Comparison of ENCODE assay signal across 19 cellular contexts in genomic region chr2:109607766-109608165, GRCh38. TPM values are rescaled to one million over a fixed set of nuclear protein-coding genes. Genes with fewer than 3 reads are reported as not detected.
DNase-seq lines count a peak whose midpoint lies in the region; ATAC-seq, FAIRE-seq and TF ChIP-seq lines count a peak whose summit lies in the region.
"Had no signal": no experiment of that assay in that cellular context is flagged by ENCODE, and none has a peak within 500 bp of the region (broad histone marks: within the 10 kb centered on the region; RNA-seq: fewer than 3 reads in every experiment).

No MANE protein-coding gene starts in this region.

- H3K27me3 ChIP-seq in HepG2 (ENCODE audit: control insufficient read depth in 1 of 2, insufficient read depth in 2 of 2, low read length in 2 of 2) (no peaks in the 10 kb centered on the region), right lobe of liver (no peaks in the 10 kb centered on the region), astrocyte (ENCODE audit: insufficient read depth, low read length) (no peaks in the 10 kb centered on the region), suprapubic skin (no peaks in the 10 kb centered on the region), vagina (no peaks in the 10 kb centered on the region)

- H3K4me3 ChIP-seq in HepG2 (replicated peaks in 1 of 3; ENCODE audit: insufficient read depth in 1 of 3, low read depth in 2 of 3, low read length in 3 of 3) (no peak overlapping the region), right lobe of liver (no peak overlapping the region), astrocyte (ENCODE audit: insufficient read depth, low read depth, low read length) (no peak overlapping the region), foreskin fibroblast (ENCODE audit: low read depth in 1 of 2, low read length in 2 of 2) (no peak overlapping the region), suprapubic skin (no peak overlapping the region), vagina (no peak overlapping the region)
- H3K4me3 ChIP-seq: dorsolateral prefrontal cortex had no signal

- peaks cover 47% of the 10 kb centered on the region for H3K4me1 Mint-ChIP-seq in astrocyte (ENCODE audit: low read depth, unreplicated experiment)

- H3K36me3 ChIP-seq in HepG2 (replicated peaks in 1 of 2; ENCODE audit: control insufficient read depth in 1 of 2, insufficient read depth in 2 of 2, low read length in 2 of 2) (peaks cover 1 to 2% of the 10 kb centered on the region in 2 experiments; a peak in 3 of 5 replicates), right lobe of liver (no peaks in the 10 kb centered on the region), astrocyte (ENCODE audit: insufficient read depth, low read length) (no peaks in the 10 kb centered on the region), suprapubic skin (no peaks in the 10 kb centered on the region), vagina (no peaks in the 10 kb centered on the region)

- no peak overlapping the region for H2AFZ ChIP-seq in HepG2 (ENCODE audit: low read length)
- H2AFZ ChIP-seq in astrocyte (ENCODE audit: low read depth, low read length): no peak overlapping the region

- TF ChIP-seq RAD21 in HepG2 (CRISPR knock-in tag; IDR thresholded peaks at IDR 0.05): no peak

- H3K36me3 Mint-ChIP-seq in astrocyte (ENCODE audit: low read depth, unreplicated experiment): no peaks in the 10 kb centered on the region
- H3K36me3 Mint-ChIP-seq: CD4-positive, CD25-positive, alpha-beta regulatory T cell had no signal

- in situ Hi-C loops in HepG2 (cut with HindIII; ENCODE audit: extremely low pct_ligation_motif_present, low pct_unique_long_range_greater_than_20kb): no loop called here

- H3K27ac Mint-ChIP-seq in astrocyte (ENCODE audit: unreplicated experiment): peak overlapping the region; percentile 29
- H3K27ac Mint-ChIP-seq: CD4-positive, CD25-positive, alpha-beta regulatory T cell; naive thymus-derived CD4-positive, alpha-beta T cell had no signal

- H3K79me2 ChIP-seq in HepG2 (ENCODE audit: insufficient read depth, low read length) (peaks cover 91% of the 10 kb centered on the region), astrocyte (ENCODE audit: insufficient read depth, low read length) (peaks cover 94% of the 10 kb centered on the region)

- 0 out of 2 replicates have a peak overlapping the region, but pooled peaks have one; percentile 24 for H3K4me2 ChIP-seq in HepG2 (ENCODE audit: low read depth, low read length)
- peak overlapping the region; percentile 59 for H3K4me2 ChIP-seq in astrocyte (ENCODE audit: low read length)

- POLR2A ChIA-PET in HepG2 (lab: Yijun Ruan, JAX): interaction anchor here (1.0 kb wide), 1 partner anchor 37 kb away, joined by 5 read pairs; no protein-coding TSS in a partner anchor

- H4K20me1 ChIP-seq in HepG2 (ENCODE audit: insufficient read depth, low read length) (peaks cover 14% of the 10 kb centered on the region), astrocyte (ENCODE audit: insufficient read depth, low read length) (peaks cover 11% of the 10 kb centered on the region)

- H3K9ac ChIP-seq in HepG2 (ENCODE audit: insufficient read depth, low read depth, low read length): no peak overlapping the region
- H3K9ac ChIP-seq in astrocyte (ENCODE audit: low read length): peak overlapping the region; percentile 38

- no peaks in the 10 kb centered on the region for H3K9me3 ChIP-seq in HepG2 (ENCODE audit: low read length)
- no peaks in the 10 kb centered on the region for H3K9me3 ChIP-seq in right lobe of liver
- H3K9me3 ChIP-seq in astrocyte (ENCODE audit: insufficient read depth, low read depth, low read length): no peaks in the 10 kb centered on the region
- no peaks in the 10 kb centered on the region for H3K9me3 ChIP-seq in suprapubic skin
- no peaks in the 10 kb centered on the region for H3K9me3 ChIP-seq in vagina

- FAIRE-seq in HepG2 (lab: Jason Lieb, UNC) (no peak), astrocyte (lab: Jason Lieb, UNC) (peak; percentile 81)
- FAIRE-seq: H1 had no signal

- DNase-seq in HepG2 (ENCODE audit: low spot score): no peak
- DNase-seq in right lobe of liver: no peak
- DNase-seq in astrocyte (ENCODE audit: low read depth): peak; percentile 53
- DNase-seq in foreskin fibroblast: peak; percentile 24 to 59
- no peak for DNase-seq in NK-92 (lab: John Stamatoyannopoulos, UW; ENCODE audit: unreplicated experiment)
- no peak for DNase-seq in suprapubic skin (ENCODE audit: low spot score in 2 of 2)
- no peak for DNase-seq in vagina (ENCODE audit: extremely low spot score in 2 of 2)
- DNase-seq in NCI-H187 treated with DMSO at 0.1 percent for 48 hours (lab: John Stamatoyannopoulos, UW): no peak
- DNase-seq: 8988T; activated gamma-delta T cell; anterior cingulate cortex; CD4-positive, CD25-positive, alpha-beta regulatory T cell; dorsolateral prefrontal cortex; foreskin melanocyte; MV-4-11; naive thymus-derived CD4-positive, alpha-beta T cell; NCI-H526 treated with DMSO at 0.1 percent for 48 hours; T-helper 1 cell had no signal

- H3K9me3 Mint-ChIP-seq in astrocyte (ENCODE audit: unreplicated experiment): no peaks in the 10 kb centered on the region

- no peaks in the 10 kb centered on the region for H3K27me3 Mint-ChIP-seq in astrocyte (ENCODE audit: low read depth, unreplicated experiment)

- no peak for TF ChIP-seq CTCF in HepG2 (CRISPR knock-in tag; IDR thresholded peaks at IDR 0.05)
- no peak for TF ChIP-seq CTCF in right lobe of liver (IDR thresholded peaks at IDR 0.05)
- TF ChIP-seq CTCF in astrocyte (IDR thresholded peaks at IDR 0.05; ENCODE audit: insufficient read depth, low read depth, low read length): no peak
- no peak for TF ChIP-seq CTCF in foreskin fibroblast (IDR thresholded peaks at IDR 0.05; ENCODE audit: low read depth, low read length)
- no peak for TF ChIP-seq CTCF in suprapubic skin (IDR thresholded peaks at IDR 0.05)
- no peak for TF ChIP-seq CTCF in vagina (IDR thresholded peaks at IDR 0.05)

- TF ChIP-seq POLR2A in HepG2 (IDR thresholded peaks at IDR 0.05; ENCODE audit: insufficient read depth in 1 of 2, low read depth in 2 of 2, low read length in 2 of 2) (no peak), right lobe of liver (IDR thresholded peaks at IDR 0.05) (no peak), suprapubic skin (IDR thresholded peaks at IDR 0.05) (no peak), vagina (IDR thresholded peaks at IDR 0.05) (no peak)

- intact Hi-C loops in HepG2 (cut with micrococcal nuclease; ENCODE audit: unreplicated experiment): no loop called here
- intact Hi-C loops in right lobe of liver (cut with DNase I): loop anchor here in 1 of 2 donors (10.0 kb wide), 1 partner anchor 107 kb away; no protein-coding TSS in a partner anchor
- intact Hi-C loops in vagina (cut with DNase I): no loop called here

- no peak overlapping the region for H3K27ac ChIP-seq in HepG2 (ENCODE audit: extremely low read length, insufficient read depth, low read length)
- H3K27ac ChIP-seq in right lobe of liver: no peak overlapping the region
- H3K27ac ChIP-seq in astrocyte (ENCODE audit: low read depth, low read length): peak overlapping the region; percentile 68
- no peak overlapping the region for H3K27ac ChIP-seq in suprapubic skin
- no peak overlapping the region for H3K27ac ChIP-seq in vagina
- H3K27ac ChIP-seq: dorsolateral prefrontal cortex had no signal

- no peak for TF ChIP-seq EP300 in HepG2 (IDR thresholded peaks at IDR 0.05; ENCODE audit: low read depth in 2 of 2, low read length in 2 of 2)
- TF ChIP-seq EP300 in HepG2 (CRISPR knock-in tag; IDR thresholded peaks at IDR 0.05; ENCODE audit: borderline replicate concordance): no peak
- no peak for TF ChIP-seq EP300 in suprapubic skin (IDR thresholded peaks at IDR 0.05)

- H3K4me1 ChIP-seq in HepG2 (ENCODE audit: insufficient read depth, low read length) (peaks cover 56% of the 10 kb centered on the region), right lobe of liver (peaks cover 0 to 14% (median 6%) of the 10 kb centered on the region in 4 donors), astrocyte (ENCODE audit: insufficient read depth, low read length) (peaks cover 56% of the 10 kb centered on the region), suprapubic skin (peaks cover 64% of the 10 kb centered on the region), vagina (peaks cover 53% of the 10 kb centered on the region)

- BruUV-seq in HepG2 (replicated peaks; lab: Mats Ljungman, UMichigan): no TSS peak

- WGBS in HepG2 (ENCODE audit: low lambda C conversion rate): 86% methylated on average over 2 of the region's 2 CpGs
- 71% methylated on average over 2 of the region's 2 CpGs for WGBS in right lobe of liver (ENCODE audit: insufficient coverage, low coverage, low lambda C conversion rate, missing lambda C conversion rate)
- 66% methylated on average over 2 of the region's 2 CpGs for WGBS in suprapubic skin

- H3K4me3 Mint-ChIP-seq in astrocyte (ENCODE audit: unreplicated experiment): peak overlapping the region; percentile 22
- H3K4me3 Mint-ChIP-seq: CD4-positive, CD25-positive, alpha-beta regulatory T cell; naive thymus-derived CD4-positive, alpha-beta T cell had no signal

- ATAC-seq in HepG2: no peak
- no peak for ATAC-seq in right lobe of liver
- ATAC-seq: naive thymus-derived CD4-positive, alpha-beta T cell had no signal

- CTCF ChIA-PET in HepG2 (lab: Yijun Ruan, JAX; ENCODE audit: low intra/inter-chr PET ratio, low total read pairs): no interaction called here

RNA-seq across cellular contexts. Expression of gene SEPTIN10, which starts 6.0 kb away (rescaled TPM):
- total RNA-seq in HepG2 (2016; rRNA removed; fragmentation: Illumina TruSeq; extraction: Trizol) (67.5 and 99.8 TPM in 2 replicates), right lobe of liver (10 to 100 TPM; 34.6 to 52.8 (median 40.8) TPM), astrocyte (76.3 and 90.8 TPM in 2 replicates), suprapubic skin (100 to 1,000 TPM in 3 of 4 donors, 10 to 100 TPM in 1; 92.7 to 152 (median 110) TPM), vagina (107 TPM)
- total RNA-seq in HepG2 (2016; cell fraction: cytosol; rRNA removed; fragmentation: Illumina TruSeq; extraction: Trizol; ENCODE audit: low read depth): 127 and 147 TPM in 2 replicates
- total RNA-seq in HepG2 (2016; cell fraction: insoluble cytoplasmic fraction; rRNA removed; fragmentation: Illumina TruSeq; extraction: Trizol): 68.9 and 96.4 TPM in 2 replicates
- total RNA-seq in HepG2 (2016; cell fraction: membrane; rRNA removed; fragmentation: Illumina TruSeq; extraction: Trizol): 82.3 and 91.0 TPM in 2 replicates
- total RNA-seq in HepG2 (2016; cell fraction: nucleus; rRNA removed; fragmentation: Illumina TruSeq; extraction: Trizol): 59.8 and 61.0 TPM in 2 replicates
- polyA plus RNA-seq in HepG2 (2011; rRNA removed): 40.3 and 45.8 TPM in 2 replicates
- polyA plus RNA-seq in HepG2 (2011; cell fraction: cytosol; rRNA removed): 21.7 and 32.6 TPM in 2 replicates
- 33.2 and 41.7 TPM in 2 replicates for polyA plus RNA-seq in HepG2 (2011; cell fraction: nucleus; rRNA removed)
- polyA plus RNA-seq in HepG2 (2012): 73.2 and 109 TPM in 2 replicates
- 13.9 and 14.1 TPM in 2 replicates for polyA plus RNA-seq in HepG2 (2016; cell fraction: cytosol; fragmentation: Illumina TruSeq; extraction: Trizol; ENCODE audit: low read depth)
- polyA plus RNA-seq in HepG2 (2016; cell fraction: insoluble cytoplasmic fraction; fragmentation: Illumina TruSeq; extraction: Trizol; ENCODE audit: low read depth): 101 and 102 TPM in 2 replicates
- 27.0 and 27.3 TPM in 2 replicates for polyA plus RNA-seq in HepG2 (2016; cell fraction: membrane; fragmentation: Illumina TruSeq; extraction: Trizol; ENCODE audit: low read depth)
- polyA plus RNA-seq in HepG2 (2016; cell fraction: nucleus; fragmentation: Illumina TruSeq; extraction: Trizol; ENCODE audit: insufficient read depth, low read depth): 55.0 TPM in 2 replicates
- 19.0 and 33.7 TPM in 2 replicates for polyA minus RNA-seq in HepG2 (2011; rRNA and poly(A)+ RNA removed; ENCODE audit: low replicate concordance)
- polyA minus RNA-seq in HepG2 (2011; cell fraction: cytosol; rRNA and poly(A)+ RNA removed): 67.6 and 75.0 TPM in 2 replicates
- polyA minus RNA-seq in HepG2 (2011; cell fraction: nucleus; rRNA and poly(A)+ RNA removed): 90.5 and 106 TPM in 2 replicates

RNA-seq across cellular contexts. Expression of gene SOWAHC, which starts 6.4 kb away (rescaled TPM):
- total RNA-seq in HepG2 (2016; rRNA removed; fragmentation: Illumina TruSeq; extraction: Trizol) (22.5 and 24.7 TPM in 2 replicates), right lobe of liver (10 to 100 TPM; 13.0 to 55.1 (median 34.4) TPM), astrocyte (14.1 and 16.5 TPM in 2 replicates), suprapubic skin (10 to 100 TPM; 42.8 to 59.7 (median 57.1) TPM), vagina (25.5 TPM)
- 2.8 and 3.4 TPM in 2 replicates for total RNA-seq in HepG2 (2016; cell fraction: cytosol; rRNA removed; fragmentation: Illumina TruSeq; extraction: Trizol; ENCODE audit: low read depth)
- total RNA-seq in HepG2 (2016; cell fraction: insoluble cytoplasmic fraction; rRNA removed; fragmentation: Illumina TruSeq; extraction: Trizol): 23.3 TPM in 2 replicates
- total RNA-seq in HepG2 (2016; cell fraction: membrane; rRNA removed; fragmentation: Illumina TruSeq; extraction: Trizol): 18.1 and 21.3 TPM in 2 replicates
- total RNA-seq in HepG2 (2016; cell fraction: nucleus; rRNA removed; fragmentation: Illumina TruSeq; extraction: Trizol): 15.8 TPM in 2 replicates
- polyA plus RNA-seq in HepG2 (2011; rRNA removed): 21.2 and 21.4 TPM in 2 replicates
- polyA plus RNA-seq in HepG2 (2011; cell fraction: cytosol; rRNA removed): 16.7 and 19.2 TPM in 2 replicates
- 9.7 and 10.8 TPM in 2 replicates for polyA plus RNA-seq in HepG2 (2011; cell fraction: nucleus; rRNA removed)
- polyA plus RNA-seq in HepG2 (2012): 35.4 and 36.3 TPM in 2 replicates
- polyA plus RNA-seq in HepG2 (2016; cell fraction: cytosol; fragmentation: Illumina TruSeq; extraction: Trizol; ENCODE audit: low read depth): 2.6 and 2.8 TPM in 2 replicates
- 30.8 and 30.9 TPM in 2 replicates for polyA plus RNA-seq in HepG2 (2016; cell fraction: insoluble cytoplasmic fraction; fragmentation: Illumina TruSeq; extraction: Trizol; ENCODE audit: low read depth)
- polyA plus RNA-seq in HepG2 (2016; cell fraction: membrane; fragmentation: Illumina TruSeq; extraction: Trizol; ENCODE audit: low read depth): 12.6 and 14.5 TPM in 2 replicates
- 25.4 and 26.3 TPM in 2 replicates for polyA plus RNA-seq in HepG2 (2016; cell fraction: nucleus; fragmentation: Illumina TruSeq; extraction: Trizol; ENCODE audit: insufficient read depth, low read depth)
- 8.3 and 28.5 TPM in 2 replicates for polyA minus RNA-seq in HepG2 (2011; rRNA and poly(A)+ RNA removed; ENCODE audit: low replicate concordance)
- polyA minus RNA-seq in HepG2 (2011; cell fraction: cytosol; rRNA and poly(A)+ RNA removed): 31.9 and 34.1 TPM in 2 replicates
- polyA minus RNA-seq in HepG2 (2011; cell fraction: nucleus; rRNA and poly(A)+ RNA removed): 15.5 and 17.7 TPM in 2 replicates

Comparison
In these comparisons a context has a peak if more than half of its experiments do, and no peak if none do; other contexts are left out.
1. DNase-seq: peak in astrocyte (single experiment) and foreskin fibroblast (2 of 2); none in HepG2 (single experiment), right lobe of liver (0 of 3), NK-92 (single experiment), suprapubic skin (0 of 2), vagina (0 of 2) and NCI-H187 treated with DMSO at 0.1 percent for 48 hours (single experiment).